ENCODE assay signal across 11 cellular contexts in genomic region chr3:39138804-39139415, GRCh38. TPM values are rescaled to one million over a fixed set of nuclear protein-coding genes. Genes with fewer than 3 reads are reported as not detected.
A peak's percentile ranks its signal among the peaks of the same experiment; 100 is the strongest.
DNase-seq lines count a peak whose midpoint lies in the region; ATAC-seq lines count a peak whose summit lies in the region.
"Had no signal": no experiment of that assay in that cellular context is flagged by ENCODE, and none has a peak within 500 bp of the region (broad histone marks: within the 10 kb centered on the region; RNA-seq: fewer than 3 reads in every experiment).

No MANE protein-coding gene starts in this region.

- H3K27me3 ChIP-seq in right cardiac atrium (ENCODE audit: control insufficient read depth, insufficient read depth) = no peaks in the 10 kb centered on the region
- H3K27me3 ChIP-seq: BE2C, left lung had no signal

- no peaks in the 10 kb centered on the region for H3K9me3 Mint-ChIP-seq in activated T-cell treated with anti-CD3 and anti-CD28 coated beads, Interleukin-2, amount 50 U/mL, for 24 hours
- H3K9me3 Mint-ChIP-seq in activated naive CD8-positive, alpha-beta T cell treated with anti-CD3 and anti-CD28 coated beads, Interleukin-2, amount 10 ng/mL, durations not matched to agents 7 days and 5 days = no peaks in the 10 kb centered on the region

- ATAC-seq in activated naive CD8-positive, alpha-beta T cell treated with anti-CD3 and anti-CD28 coated beads, Interleukin-2, amount 10 ng/mL, durations not matched to agents 7 days and 5 days (ENCODE audit: low read depth) = no peak
- ATAC-seq in right cardiac atrium = peak; percentile 1 to 25
- ATAC-seq: left lung had no signal

- no peak for DNase-seq in activated T-cell treated with anti-CD3 and anti-CD28 coated beads, Interleukin-2, amount 50 U/mL, for 24 hours
- no peak for DNase-seq in activated T-cell treated with anti-CD3 and anti-CD28 coated beads for 4 hours
- DNase-seq in activated naive CD8-positive, alpha-beta T cell treated with anti-CD3 and anti-CD28 coated beads, Interleukin-2, amount 10 ng/mL, durations not matched to agents 7 days and 5 days = no peak
- DNase-seq in right cardiac atrium = peak; percentile 60 to 90 (median 89)
- peak in 41 of 49 donors; percentile 9 to 88 (median 56) for DNase-seq in substantia nigra (lab: John Stamatoyannopoulos, UW)
- no peak for DNase-seq in SIG-M5 (lab: John Stamatoyannopoulos, UW)
- DNase-seq in NCI-H82 (lab: John Stamatoyannopoulos, UW) = no peak
- no peak for DNase-seq in OCI-M1 (lab: John Stamatoyannopoulos, UW)
- DNase-seq: BE2C, left lung, T-helper 1 cell had no signal

- intact Hi-C loops in right cardiac atrium (cut with DNase I) = no loop called here

- H3K27me3 Mint-ChIP-seq in activated T-cell treated with anti-CD3 and anti-CD28 coated beads, Interleukin-2, amount 50 U/mL, for 24 hours = no peaks in the 10 kb centered on the region
- H3K27me3 Mint-ChIP-seq in activated naive CD8-positive, alpha-beta T cell treated with anti-CD3 and anti-CD28 coated beads, Interleukin-2, amount 10 ng/mL, durations not matched to agents 7 days and 5 days = no peaks in the 10 kb centered on the region

- peak overlapping the region; percentile 79 for H3K27ac Mint-ChIP-seq in activated T-cell treated with anti-CD3 and anti-CD28 coated beads, Interleukin-2, amount 50 U/mL, for 24 hours
- H3K27ac Mint-ChIP-seq in activated naive CD8-positive, alpha-beta T cell treated with anti-CD3 and anti-CD28 coated beads, Interleukin-2, amount 10 ng/mL, durations not matched to agents 7 days and 5 days = peak overlapping the region; percentile 18

- POLR2A ChIA-PET in activated naive CD8-positive, alpha-beta T cell treated with anti-CD3 and anti-CD28 coated beads, Interleukin-2, amount 10 ng/mL, durations not matched to agents 7 days and 5 days (lab: Charles Lee) = no interaction called here

- H3K36me3 Mint-ChIP-seq in activated T-cell treated with anti-CD3 and anti-CD28 coated beads, Interleukin-2, amount 50 U/mL, for 24 hours (ENCODE audit: low read depth) = peaks cover 66% of the 10 kb centered on the region
- peaks cover 17% of the 10 kb centered on the region for H3K36me3 Mint-ChIP-seq in activated naive CD8-positive, alpha-beta T cell treated with anti-CD3 and anti-CD28 coated beads, Interleukin-2, amount 10 ng/mL, durations not matched to agents 7 days and 5 days

- H3K4me1 ChIP-seq in right cardiac atrium (ENCODE audit: control insufficient read depth, insufficient read depth, low read length) = peaks cover 34% of the 10 kb centered on the region

- no peak overlapping the region for H3K4me3 Mint-ChIP-seq in activated T-cell treated with anti-CD3 and anti-CD28 coated beads, Interleukin-2, amount 50 U/mL, for 24 hours
- H3K4me3 Mint-ChIP-seq in activated naive CD8-positive, alpha-beta T cell treated with anti-CD3 and anti-CD28 coated beads, Interleukin-2, amount 10 ng/mL, durations not matched to agents 7 days and 5 days = no peak overlapping the region

- WGBS in right cardiac atrium = 74% methylated on average over 7 of the region's 7 CpGs

- no peaks in the 10 kb centered on the region for H3K9me3 ChIP-seq in right cardiac atrium (ENCODE audit: control insufficient read depth, low read length)
- H3K9me3 ChIP-seq: BE2C, left lung had no signal

- H3K4me3 ChIP-seq in right cardiac atrium (ENCODE audit: low read length) = no peak overlapping the region
- H3K4me3 ChIP-seq: left lung had no signal

- peaks cover 51% of the 10 kb centered on the region for H3K4me1 Mint-ChIP-seq in activated T-cell treated with anti-CD3 and anti-CD28 coated beads, Interleukin-2, amount 50 U/mL, for 24 hours (ENCODE audit: low read depth)
- peaks cover 8% of the 10 kb centered on the region for H3K4me1 Mint-ChIP-seq in activated naive CD8-positive, alpha-beta T cell treated with anti-CD3 and anti-CD28 coated beads, Interleukin-2, amount 10 ng/mL, durations not matched to agents 7 days and 5 days

- H3K27ac ChIP-seq in right cardiac atrium (ENCODE audit: low read length) (no peak overlapping the region), substantia nigra (ENCODE audit: low read depth, low read length, poor library complexity, severe bottlenecking) (no peak overlapping the region)

RNA-seq across cellular contexts. Expression of gene CSRNP1, which starts 14.5 kb away (rescaled TPM):
- 10 to 100 TPM; 15.8 to 16.5 TPM for total RNA-seq in activated naive CD8-positive, alpha-beta T cell treated with anti-CD3 and anti-CD28 coated beads, Interleukin-2, amount 10 ng/mL, durations not matched to agents 7 days and 5 days
- total RNA-seq in right cardiac atrium = 10 to 100 TPM; 10.9 to 33.2 (median 15.7) TPM
- 30.5 TPM for polyA plus RNA-seq in right cardiac atrium

RNA-seq across cellular contexts. Expression of gene TTC21A, which starts 31.4 kb away (rescaled TPM):
- total RNA-seq in activated naive CD8-positive, alpha-beta T cell treated with anti-CD3 and anti-CD28 coated beads, Interleukin-2, amount 10 ng/mL, durations not matched to agents 7 days and 5 days = 1 to 10 TPM; 2.7 to 4.5 TPM
- total RNA-seq in right cardiac atrium = 1 to 10 TPM; 1.9 to 3.4 (median 2.5) TPM
- 2.0 TPM for polyA plus RNA-seq in right cardiac atrium

RNA-seq across cellular contexts. Expression of gene GORASP1, which starts 31.5 kb away (rescaled TPM):
- total RNA-seq in activated naive CD8-positive, alpha-beta T cell treated with anti-CD3 and anti-CD28 coated beads, Interleukin-2, amount 10 ng/mL, durations not matched to agents 7 days and 5 days = 10 to 100 TPM; 25.1 to 28.1 TPM
- 10 to 100 TPM; 43.7 to 53.4 (median 47.4) TPM for total RNA-seq in right cardiac atrium
- 26.3 TPM for polyA plus RNA-seq in right cardiac atrium

RNA-seq across cellular contexts. Expression of gene XIRP1, which starts 53.5 kb away (rescaled TPM):
- not detected for total RNA-seq in activated naive CD8-positive, alpha-beta T cell treated with anti-CD3 and anti-CD28 coated beads, Interleukin-2, amount 10 ng/mL, durations not matched to agents 7 days and 5 days
- 100 to 1,000 TPM; 152 to 278 (median 176) TPM for total RNA-seq in right cardiac atrium
- polyA plus RNA-seq in right cardiac atrium = 453 TPM

Comparison
In these comparisons a context has a peak if more than half of its experiments do, and no peak if none do; other contexts are left out.
1. DNase-seq: peak in right cardiac atrium (3 of 3) and substantia nigra (41 of 49); none in activated T-cell treated with anti-CD3 and anti-CD28 coated beads, Interleukin-2, amount 50 U/mL, for 24 hours (single experiment), activated T-cell treated with anti-CD3 and anti-CD28 coated beads for 4 hours (single experiment), activated naive CD8-positive, alpha-beta T cell treated with anti-CD3 and anti-CD28 coated beads, Interleukin-2, amount 10 ng/mL, durations not matched to agents 7 days and 5 days (single experiment), SIG-M5 (single experiment), NCI-H82 (single experiment) and OCI-M1 (single experiment).